In the genomic region with DNA sequence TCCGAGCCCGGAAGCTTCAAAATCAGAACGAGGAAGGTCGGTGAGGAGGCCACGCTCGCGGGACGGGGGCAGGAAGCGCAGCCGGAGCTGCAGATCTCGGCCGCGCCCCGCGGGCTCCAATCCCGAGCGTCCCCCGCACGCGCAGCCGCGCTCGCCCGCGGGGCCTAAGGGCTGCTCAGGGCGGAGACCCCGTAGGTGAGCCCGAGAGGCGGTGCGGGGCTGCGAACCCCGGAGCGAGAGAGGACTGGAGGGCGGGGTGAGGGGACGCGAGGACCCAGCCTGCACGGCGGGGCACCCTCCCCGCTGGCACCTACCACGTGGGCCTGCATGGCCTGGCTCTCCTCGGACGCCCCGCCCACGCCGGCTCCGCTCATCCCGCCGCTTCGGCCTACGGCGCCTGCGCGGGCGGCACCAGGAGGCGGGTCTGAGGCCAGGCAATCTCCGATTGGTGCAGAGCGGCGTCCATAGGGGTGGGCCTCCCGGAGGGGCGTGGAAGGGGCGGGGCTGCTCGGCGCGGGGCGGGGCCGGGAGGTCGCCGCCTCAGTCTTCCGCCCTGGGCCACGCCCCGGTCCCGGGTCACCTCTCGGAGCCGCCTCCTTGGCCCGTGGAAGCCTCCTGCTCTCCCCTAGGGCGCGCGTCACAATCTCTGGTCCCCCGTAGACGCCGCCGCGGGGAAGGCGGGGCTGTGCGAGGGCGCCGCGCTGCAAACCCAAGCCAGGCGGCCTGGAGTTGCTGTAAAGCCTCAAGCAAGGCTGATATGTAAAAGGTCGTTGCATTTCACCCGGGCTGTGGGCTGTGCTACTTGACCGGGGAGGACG, we compare ENCODE assay signal across 8 cellular contexts. TPM values are rescaled to one million over a fixed set of nuclear protein-coding genes. Genes with fewer than 3 reads are reported as not detected.
DNase-seq lines count a peak whose midpoint lies in the region; ATAC-seq and TF ChIP-seq lines count a peak whose summit lies in the region.

No MANE protein-coding gene starts in this region.

- H3K4me3 ChIP-seq in BLaER1: peak overlapping the region; percentile 75
- H3K4me3 ChIP-seq in liver (ENCODE audit: low read depth in 1 of 3, low read length in 3 of 3): peak overlapping the region; percentile 56 to 81 (median 57)

- H3K36me3 ChIP-seq in BLaER1 (peaks cover 5% of the 10 kb centered on the region), liver (ENCODE audit: control insufficient read depth in 4 of 4, insufficient read depth in 3 of 4, low read depth in 1 of 4, low read length in 3 of 4) (peaks cover 0 to 4% (median under 1%) of the 10 kb centered on the region in 4 donors)

- WGBS in liver: under 1% methylated on average over 93 of the region's 93 CpGs

- H3K9me3 Mint-ChIP-seq in dendritic cell treated with granulocyte-macrophage colony-stimulating factor and Interleukin-4, amounts not matched to agents 40 ng/mL and 50 ng/mL, for 4 days: peaks cover 5% of the 10 kb centered on the region

- peak; percentile 93 for ATAC-seq in GM19324 (IDR thresholded peaks at IDR 0.05; ENCODE audit: low FRiP score, unreplicated experiment)
- peak; percentile 81 for ATAC-seq in HG03460 (IDR thresholded peaks at IDR 0.05; ENCODE audit: unreplicated experiment)

- no peaks in the 10 kb centered on the region for H3K27me3 Mint-ChIP-seq in dendritic cell treated with granulocyte-macrophage colony-stimulating factor and Interleukin-4, amounts not matched to agents 40 ng/mL and 50 ng/mL, for 4 days

- H3K9me3 ChIP-seq in BLaER1 (peaks cover 15% of the 10 kb centered on the region), liver (ENCODE audit: control insufficient read depth in 4 of 4, low read length in 3 of 4) (no peaks in the 10 kb centered on the region)

- H3K4me3 Mint-ChIP-seq in dendritic cell treated with granulocyte-macrophage colony-stimulating factor and Interleukin-4, amounts not matched to agents 40 ng/mL and 50 ng/mL, for 4 days: peak overlapping the region; percentile 87

- H4K20me1 ChIP-seq in BLaER1: no peaks in the 10 kb centered on the region

- no peak for TF ChIP-seq CTCF in liver (IDR thresholded peaks at IDR 0.05; ENCODE audit: low read depth, low read length, missing input control)

- TF ChIP-seq RAD21 in liver (IDR thresholded peaks at IDR 0.05): peak in 1 of 2 donors; percentile 3

- H3K9ac ChIP-seq in BLaER1: peak overlapping the region; percentile 80
- peak overlapping the region; percentile 47 to 73 for H3K9ac ChIP-seq in liver (ENCODE audit: low read depth in 1 of 2, low read length in 2 of 2)

- H3K4me1 Mint-ChIP-seq in dendritic cell treated with granulocyte-macrophage colony-stimulating factor and Interleukin-4, amounts not matched to agents 40 ng/mL and 50 ng/mL, for 4 days (ENCODE audit: low read depth): peaks cover 61% of the 10 kb centered on the region

- H3K4me2 ChIP-seq in BLaER1: peak overlapping the region; percentile 96

- H3K36me3 Mint-ChIP-seq in dendritic cell treated with granulocyte-macrophage colony-stimulating factor and Interleukin-4, amounts not matched to agents 40 ng/mL and 50 ng/mL, for 4 days (ENCODE audit: low read depth): peaks cover 12% of the 10 kb centered on the region

- H3K4me1 ChIP-seq in BLaER1 (peaks cover 61% of the 10 kb centered on the region), liver (ENCODE audit: control insufficient read depth in 4 of 4, insufficient read depth in 4 of 4, low read length in 3 of 4) (peaks cover 0 to 7% (median 5%) of the 10 kb centered on the region in 4 donors)

- peak; percentile 92 for DNase-seq in NCI-H69 (lab: John Stamatoyannopoulos, UW)
- peak; percentile 94 to 96 for DNase-seq in activated CD4-positive, alpha-beta T cell treated with anti-CD3 and anti-CD28 coated beads, Interleukin-2, amount 50 U/mL, for 24 hours (ENCODE audit: low read depth in 1 of 2, low spot score in 1 of 2)
- peak; percentile 96 for DNase-seq in stimulated activated CD4-positive, alpha-beta T cell treated with anti-CD3 and anti-CD28 coated beads, Interleukin-4, amount 100 ng/mL, for 1 hour

- no peaks in the 10 kb centered on the region for H3K27me3 ChIP-seq in BLaER1
- H3K27me3 ChIP-seq in liver (ENCODE audit: control insufficient read depth in 4 of 4, insufficient read depth in 4 of 4, low read length in 3 of 4): no peaks in the 10 kb centered on the region

- peak overlapping the region; percentile 94 for H3K27ac Mint-ChIP-seq in dendritic cell treated with granulocyte-macrophage colony-stimulating factor and Interleukin-4, amounts not matched to agents 40 ng/mL and 50 ng/mL, for 4 days

- H3K27ac ChIP-seq in BLaER1: peak overlapping the region; percentile 89
- H3K27ac ChIP-seq in liver (ENCODE audit: low read depth in 1 of 2, low read length in 2 of 2): peak overlapping the region; percentile 77 to 86

- intact Hi-C loops in dendritic cell treated with granulocyte-macrophage colony-stimulating factor and Interleukin-4, amounts not matched to agents 40 ng/mL and 50 ng/mL, for 4 days (cut with micrococcal nuclease): loop anchor here (2.0 to 5.0 kb wide), 2 partner anchors 29 to 89 kb away; no protein-coding TSS in a partner anchor

TF ChIP-seq in liver, 16 proteins besides CTCF, POLR2A, EP300 and RAD21:
- TF ChIP-seq RXRA (IDR thresholded peaks at IDR 0.05) (no peak), JUND (IDR thresholded peaks at IDR 0.05) (no peak), FOXA1 (IDR thresholded peaks at IDR 0.05) (no peak), HNF4A (conservative IDR thresholded peaks at IDR 0.05) (no peak), YY1 (IDR thresholded peaks at IDR 0.05) (no peak), FOXA2 (IDR thresholded peaks at IDR 0.05) (no peak), HNF4G (IDR thresholded peaks at IDR 0.05) (no peak), SP1 (IDR thresholded peaks at IDR 0.05) (peak; percentile 77), TAF1 (conservative IDR thresholded peaks at IDR 0.05) (no peak), GABPA (IDR thresholded peaks at IDR 0.05 in 1 of 2, conservative IDR thresholded peaks at IDR 0.05 in 1 of 2) (peak in 1 of 2 donors; percentile 45), EGR1 (IDR thresholded peaks at IDR 0.05; ENCODE audit: low read depth in 2 of 2) (peak in 1 of 2 donors; percentile 49)
- TF ChIP-seq, protein P1, sequence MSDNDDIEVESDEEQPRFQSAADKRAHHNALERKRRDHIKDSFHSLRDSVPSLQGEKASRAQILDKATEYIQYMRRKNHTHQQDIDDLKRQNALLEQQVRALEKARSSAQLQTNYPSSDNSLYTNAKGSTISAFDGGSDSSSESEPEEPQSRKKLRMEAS (IDR thresholded peaks at IDR 0.05): no peak
- TF ChIP-seq, protein P2, sequence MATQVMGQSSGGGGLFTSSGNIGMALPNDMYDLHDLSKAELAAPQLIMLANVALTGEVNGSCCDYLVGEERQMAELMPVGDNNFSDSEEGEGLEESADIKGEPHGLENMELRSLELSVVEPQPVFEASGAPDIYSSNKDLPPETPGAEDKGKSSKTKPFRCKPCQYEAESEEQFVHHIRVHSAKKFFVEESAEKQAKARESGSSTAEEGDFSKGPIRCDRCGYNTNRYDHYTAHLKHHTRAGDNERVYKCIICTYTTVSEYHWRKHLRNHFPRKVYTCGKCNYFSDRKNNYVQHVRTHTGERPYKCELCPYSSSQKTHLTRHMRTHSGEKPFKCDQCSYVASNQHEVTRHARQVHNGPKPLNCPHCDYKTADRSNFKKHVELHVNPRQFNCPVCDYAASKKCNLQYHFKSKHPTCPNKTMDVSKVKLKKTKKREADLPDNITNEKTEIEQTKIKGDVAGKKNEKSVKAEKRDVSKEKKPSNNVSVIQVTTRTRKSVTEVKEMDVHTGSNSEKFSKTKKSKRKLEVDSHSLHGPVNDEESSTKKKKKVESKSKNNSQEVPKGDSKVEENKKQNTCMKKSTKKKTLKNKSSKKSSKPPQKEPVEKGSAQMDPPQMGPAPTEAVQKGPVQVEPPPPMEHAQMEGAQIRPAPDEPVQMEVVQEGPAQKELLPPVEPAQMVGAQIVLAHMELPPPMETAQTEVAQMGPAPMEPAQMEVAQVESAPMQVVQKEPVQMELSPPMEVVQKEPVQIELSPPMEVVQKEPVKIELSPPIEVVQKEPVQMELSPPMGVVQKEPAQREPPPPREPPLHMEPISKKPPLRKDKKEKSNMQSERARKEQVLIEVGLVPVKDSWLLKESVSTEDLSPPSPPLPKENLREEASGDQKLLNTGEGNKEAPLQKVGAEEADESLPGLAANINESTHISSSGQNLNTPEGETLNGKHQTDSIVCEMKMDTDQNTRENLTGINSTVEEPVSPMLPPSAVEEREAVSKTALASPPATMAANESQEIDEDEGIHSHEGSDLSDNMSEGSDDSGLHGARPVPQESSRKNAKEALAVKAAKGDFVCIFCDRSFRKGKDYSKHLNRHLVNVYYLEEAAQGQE (IDR thresholded peaks at IDR 0.05): no peak
- TF ChIP-seq, protein P3, sequence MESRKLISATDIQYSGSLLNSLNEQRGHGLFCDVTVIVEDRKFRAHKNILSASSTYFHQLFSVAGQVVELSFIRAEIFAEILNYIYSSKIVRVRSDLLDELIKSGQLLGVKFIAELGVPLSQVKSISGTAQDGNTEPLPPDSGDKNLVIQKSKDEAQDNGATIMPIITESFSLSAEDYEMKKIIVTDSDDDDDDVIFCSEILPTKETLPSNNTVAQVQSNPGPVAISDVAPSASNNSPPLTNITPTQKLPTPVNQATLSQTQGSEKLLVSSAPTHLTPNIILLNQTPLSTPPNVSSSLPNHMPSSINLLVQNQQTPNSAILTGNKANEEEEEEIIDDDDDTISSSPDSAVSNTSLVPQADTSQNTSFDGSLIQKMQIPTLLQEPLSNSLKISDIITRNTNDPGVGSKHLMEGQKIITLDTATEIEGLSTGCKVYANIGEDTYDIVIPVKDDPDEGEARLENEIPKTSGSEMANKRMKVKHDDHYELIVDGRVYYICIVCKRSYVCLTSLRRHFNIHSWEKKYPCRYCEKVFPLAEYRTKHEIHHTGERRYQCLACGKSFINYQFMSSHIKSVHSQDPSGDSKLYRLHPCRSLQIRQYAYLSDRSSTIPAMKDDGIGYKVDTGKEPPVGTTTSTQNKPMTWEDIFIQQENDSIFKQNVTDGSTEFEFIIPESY (IDR thresholded peaks at IDR 0.05): no peak
- TF ChIP-seq, protein P4, sequence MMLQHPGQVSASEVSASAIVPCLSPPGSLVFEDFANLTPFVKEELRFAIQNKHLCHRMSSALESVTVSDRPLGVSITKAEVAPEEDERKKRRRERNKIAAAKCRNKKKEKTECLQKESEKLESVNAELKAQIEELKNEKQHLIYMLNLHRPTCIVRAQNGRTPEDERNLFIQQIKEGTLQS (IDR thresholded peaks at IDR 0.05): no peak

RNA-seq across cellular contexts. Expression of a gene that starts 27.8 kb away (rescaled TPM):
- total RNA-seq in liver: 1 to 10 TPM; 8.5 to 8.7 TPM
- polyA plus RNA-seq in liver: 1 to 10 TPM in 1 of 2 donors, under 1 TPM in 1; 0.67 to 9.0 TPM

Comparison
In these comparisons a context has a peak if more than half of its experiments do, and no peak if none do; other contexts are left out.
1. Peak in every context shown above with its lines: DNase-seq, ATAC-seq, H3K4me3 ChIP-seq and H3K27ac ChIP-seq.